ENCODE assay signal across 25 cellular contexts in the genomic region with DNA sequence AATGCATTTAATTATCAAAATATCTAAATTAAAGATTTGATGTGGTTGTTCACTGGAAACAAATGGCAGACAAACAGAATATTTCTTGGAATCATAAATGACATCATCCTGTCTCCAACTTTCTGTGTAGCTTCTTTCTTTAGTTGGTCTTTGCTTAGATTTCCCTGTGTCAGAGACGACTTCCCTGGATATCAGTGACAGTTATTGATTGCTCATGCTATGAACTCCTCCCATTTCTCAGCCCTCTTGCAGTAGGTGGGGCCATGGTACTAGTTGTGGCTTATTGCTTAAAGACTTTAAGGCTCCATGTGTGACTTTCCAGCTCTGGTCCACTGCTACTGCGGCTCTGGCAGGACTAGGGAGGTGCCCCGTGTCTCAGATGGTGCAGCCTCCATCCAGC.
"Had no signal": no experiment of that assay in that cellular context is flagged by ENCODE, and none has a peak within 500 bp of the region (broad histone marks: within the 10 kb centered on the region; RNA-seq: fewer than 3 reads in every experiment).

No MANE protein-coding gene starts in this region.

- H3K36me3 ChIP-seq: ascending aorta had no signal

- H3K27me3 Mint-ChIP-seq: activated B cell treated with CpG ODN at 0.5 μM for 24 hours; activated CD4-positive, alpha-beta memory T cell treated with anti-CD3 and anti-CD28 coated beads for 36 hours; activated CD4-positive, alpha-beta T cell treated with anti-CD3 and anti-CD28 coated beads, Interleukin-2, amount 10 ng/mL, durations not matched to agents 7 days and 5 days; activated naive CD8-positive, alpha-beta T cell treated with anti-CD3 and anti-CD28 coated beads, Interleukin-2, amount 50 U/mL, for 24 hours; T-cell had no signal

- FAIRE-seq: bronchial epithelial cell, TTC549 had no signal

- H3K27ac Mint-ChIP-seq: activated B cell treated with CpG ODN at 0.5 μM for 24 hours; activated CD4-positive, alpha-beta memory T cell treated with anti-CD3 and anti-CD28 coated beads for 36 hours; activated CD4-positive, alpha-beta T cell treated with anti-CD3 and anti-CD28 coated beads, Interleukin-2, amount 10 ng/mL, durations not matched to agents 7 days and 5 days; activated naive CD4-positive, alpha-beta T cell treated with anti-CD3 and anti-CD28 coated beads, Interleukin-2, amount 50 U/mL, for 72 hours; activated naive CD8-positive, alpha-beta T cell treated with anti-CD3 and anti-CD28 coated beads, Interleukin-2, amount 50 U/mL, for 24 hours; T-cell had no signal

- DNase-seq: activated B cell treated with CpG ODN at 0.5 μM for 24 hours; activated CD4-positive, alpha-beta memory T cell treated with anti-CD3 and anti-CD28 coated beads for 36 hours; activated CD4-positive, alpha-beta T cell treated with anti-CD3 and anti-CD28 coated beads for 1 hour; activated CD4-positive, alpha-beta T cell treated with anti-CD3 and anti-CD28 coated beads, Interleukin-2, amount 10 ng/mL, durations not matched to agents 7 days and 5 days; activated CD8-positive, alpha-beta memory T cell treated with anti-CD3 and anti-CD28 coated beads for 24 hours; activated effector memory CD4-positive, alpha-beta T cell treated with anti-CD3 and anti-CD28 coated beads, Interleukin-2, amount 50 U/mL, for 16 hours; activated naive CD4-positive, alpha-beta T cell treated with Interleukin-2 at 50 U/mL for 16 hours; activated naive CD8-positive, alpha-beta T cell treated with anti-CD3 and anti-CD28 coated beads, Interleukin-2, amount 50 U/mL, for 24 hours; activated T-cell treated with anti-CD3 and anti-CD28 coated beads, Interleukin-2, amount 50 U/mL, for 4 hours; amniotic stem cell; body of pancreas; central memory CD4-positive, alpha-beta T cell; MG63; NCI-H1105; NCI-H1436; NCI-H1694 treated with DMSO at 0.1 percent for 48 hours; NCI-H526; SIG-M5; T-cell; T-helper 2 cell; T1000 had no signal

- H3K4me3 ChIP-seq: ascending aorta, body of pancreas, MG63 had no signal

- H3K9me3 ChIP-seq: ascending aorta, body of pancreas, MG63 had no signal

- H3K4me3 Mint-ChIP-seq: activated B cell treated with CpG ODN at 0.5 μM for 24 hours; activated CD4-positive, alpha-beta memory T cell treated with anti-CD3 and anti-CD28 coated beads for 36 hours; activated CD4-positive, alpha-beta T cell treated with anti-CD3 and anti-CD28 coated beads, Interleukin-2, amount 10 ng/mL, durations not matched to agents 7 days and 5 days; activated naive CD8-positive, alpha-beta T cell treated with anti-CD3 and anti-CD28 coated beads, Interleukin-2, amount 50 U/mL, for 24 hours; activated T-cell treated with anti-CD3 and anti-CD28 coated beads, Interleukin-2, amount 50 U/mL, for 4 hours; T-cell had no signal

- H3K9me3 Mint-ChIP-seq: activated B cell treated with CpG ODN at 0.5 μM for 24 hours; activated CD4-positive, alpha-beta T cell treated with anti-CD3 and anti-CD28 coated beads, Interleukin-2, amount 10 ng/mL, durations not matched to agents 7 days and 5 days; activated T-cell treated with anti-CD3 and anti-CD28 coated beads, Interleukin-2, amount 50 U/mL, for 4 hours; T-cell had no signal

- H3K36me3 Mint-ChIP-seq: activated CD4-positive, alpha-beta memory T cell treated with anti-CD3 and anti-CD28 coated beads for 36 hours; T-cell had no signal

- H3K27ac ChIP-seq: ascending aorta, body of pancreas had no signal

- H3K4me1 ChIP-seq: ascending aorta had no signal

- H3K27me3 ChIP-seq: ascending aorta, body of pancreas, MG63 had no signal

- ATAC-seq: activated naive CD4-positive, alpha-beta T cell treated with anti-CD3 and anti-CD28 coated beads, Interleukin-2, amount 50 U/mL, for 72 hours; activated naive CD8-positive, alpha-beta T cell treated with anti-CD3 and anti-CD28 coated beads, Interleukin-2, amount 50 U/mL, for 24 hours; activated T-cell treated with anti-CD3 and anti-CD28 coated beads, Interleukin-2, amount 50 U/mL, for 4 hours; body of pancreas; T-cell had no signal
